In the genomic region with DNA sequence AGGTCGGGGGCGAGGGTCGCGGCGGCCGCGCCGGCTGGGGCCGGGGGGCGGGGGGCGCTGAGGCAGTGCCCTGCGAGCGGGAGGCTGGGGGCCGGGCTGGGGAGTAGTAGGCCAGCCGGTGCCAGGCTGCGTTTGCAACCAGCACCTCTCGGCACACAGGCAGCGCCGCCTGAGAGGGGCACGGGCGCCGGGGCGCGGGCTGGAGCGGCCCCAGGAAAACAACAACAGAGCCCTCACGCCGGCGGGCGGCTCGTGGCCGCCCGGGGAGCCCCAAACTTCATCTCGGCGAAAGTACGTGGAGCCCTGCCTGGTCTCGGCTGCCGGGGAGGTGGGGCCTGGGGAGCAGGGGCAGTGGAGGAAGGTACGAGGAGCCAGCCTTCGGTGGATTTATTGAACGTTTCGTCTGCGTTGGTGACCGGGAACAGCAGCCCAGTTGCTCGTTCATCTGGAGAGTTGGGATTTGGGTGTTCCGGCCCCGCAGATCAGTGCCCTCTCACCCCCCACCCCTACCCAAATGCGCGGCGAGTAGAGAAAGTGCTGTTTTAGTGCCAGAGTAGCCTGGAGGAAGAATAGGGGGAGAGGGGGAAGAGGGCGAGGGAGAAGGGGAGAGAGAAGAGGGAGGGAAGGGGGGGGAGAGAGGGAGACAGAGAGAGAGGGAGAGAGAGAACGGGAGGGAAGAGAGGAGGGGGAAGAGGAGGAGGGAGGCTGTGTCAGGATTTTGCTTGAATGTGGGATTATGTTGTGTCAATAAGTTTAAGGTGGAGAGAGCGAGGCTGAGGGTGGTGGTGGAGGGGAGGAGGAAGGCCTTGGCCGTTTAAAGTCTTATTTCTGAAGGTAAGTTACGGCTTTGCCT, we compare ENCODE assay signal across 1 cellular context.
TF ChIP-seq lines count a peak whose summit lies in the region.

No MANE protein-coding gene starts in this region.

TF ChIP-seq in WTC11, 78 proteins besides CTCF, POLR2A, EP300 and RAD21 (continued from another document):
- TF ChIP-seq, protein P1, sequence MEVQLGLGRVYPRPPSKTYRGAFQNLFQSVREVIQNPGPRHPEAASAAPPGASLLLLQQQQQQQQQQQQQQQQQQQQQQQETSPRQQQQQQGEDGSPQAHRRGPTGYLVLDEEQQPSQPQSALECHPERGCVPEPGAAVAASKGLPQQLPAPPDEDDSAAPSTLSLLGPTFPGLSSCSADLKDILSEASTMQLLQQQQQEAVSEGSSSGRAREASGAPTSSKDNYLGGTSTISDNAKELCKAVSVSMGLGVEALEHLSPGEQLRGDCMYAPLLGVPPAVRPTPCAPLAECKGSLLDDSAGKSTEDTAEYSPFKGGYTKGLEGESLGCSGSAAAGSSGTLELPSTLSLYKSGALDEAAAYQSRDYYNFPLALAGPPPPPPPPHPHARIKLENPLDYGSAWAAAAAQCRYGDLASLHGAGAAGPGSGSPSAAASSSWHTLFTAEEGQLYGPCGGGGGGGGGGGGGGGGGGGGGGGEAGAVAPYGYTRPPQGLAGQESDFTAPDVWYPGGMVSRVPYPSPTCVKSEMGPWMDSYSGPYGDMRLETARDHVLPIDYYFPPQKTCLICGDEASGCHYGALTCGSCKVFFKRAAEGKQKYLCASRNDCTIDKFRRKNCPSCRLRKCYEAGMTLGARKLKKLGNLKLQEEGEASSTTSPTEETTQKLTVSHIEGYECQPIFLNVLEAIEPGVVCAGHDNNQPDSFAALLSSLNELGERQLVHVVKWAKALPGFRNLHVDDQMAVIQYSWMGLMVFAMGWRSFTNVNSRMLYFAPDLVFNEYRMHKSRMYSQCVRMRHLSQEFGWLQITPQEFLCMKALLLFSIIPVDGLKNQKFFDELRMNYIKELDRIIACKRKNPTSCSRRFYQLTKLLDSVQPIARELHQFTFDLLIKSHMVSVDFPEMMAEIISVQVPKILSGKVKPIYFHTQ (CRISPR knock-in tag; IDR thresholded peaks at IDR 0.05): no peak
- TF ChIP-seq, protein P2, sequence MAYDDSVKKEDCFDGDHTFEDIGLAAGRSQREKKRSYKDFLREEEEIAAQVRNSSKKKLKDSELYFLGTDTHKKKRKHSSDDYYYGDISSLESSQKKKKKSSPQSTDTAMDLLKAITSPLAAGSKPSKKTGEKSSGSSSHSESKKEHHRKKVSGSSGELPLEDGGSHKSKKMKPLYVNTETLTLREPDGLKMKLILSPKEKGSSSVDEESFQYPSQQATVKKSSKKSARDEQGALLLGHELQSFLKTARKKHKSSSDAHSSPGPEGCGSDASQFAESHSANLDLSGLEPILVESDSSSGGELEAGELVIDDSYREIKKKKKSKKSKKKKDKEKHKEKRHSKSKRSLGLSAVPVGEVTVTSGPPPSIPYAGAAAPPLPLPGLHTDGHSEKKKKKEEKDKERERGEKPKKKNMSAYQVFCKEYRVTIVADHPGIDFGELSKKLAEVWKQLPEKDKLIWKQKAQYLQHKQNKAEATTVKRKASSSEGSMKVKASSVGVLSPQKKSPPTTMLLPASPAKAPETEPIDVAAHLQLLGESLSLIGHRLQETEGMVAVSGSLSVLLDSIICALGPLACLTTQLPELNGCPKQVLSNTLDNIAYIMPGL (CRISPR knock-in tag; IDR thresholded peaks at IDR 0.05): no peak
- TF ChIP-seq NR3C1 (CRISPR knock-in tag; conservative IDR thresholded peaks at IDR 0.05; ENCODE audit: low read depth) (no peak), NFATC4 (CRISPR knock-in tag; IDR thresholded peaks at IDR 0.05) (no peak), OVOL2 (CRISPR knock-in tag; IDR thresholded peaks at IDR 0.05; ENCODE audit: borderline replicate concordance) (no peak), ZNF423 (CRISPR knock-in tag; IDR thresholded peaks at IDR 0.05) (no peak), ZNF232 (CRISPR knock-in tag; IDR thresholded peaks at IDR 0.05) (no peak), CBFB (CRISPR knock-in tag; IDR thresholded peaks at IDR 0.05; ENCODE audit: low read depth) (no peak)
- TF ChIP-seq, protein P3, sequence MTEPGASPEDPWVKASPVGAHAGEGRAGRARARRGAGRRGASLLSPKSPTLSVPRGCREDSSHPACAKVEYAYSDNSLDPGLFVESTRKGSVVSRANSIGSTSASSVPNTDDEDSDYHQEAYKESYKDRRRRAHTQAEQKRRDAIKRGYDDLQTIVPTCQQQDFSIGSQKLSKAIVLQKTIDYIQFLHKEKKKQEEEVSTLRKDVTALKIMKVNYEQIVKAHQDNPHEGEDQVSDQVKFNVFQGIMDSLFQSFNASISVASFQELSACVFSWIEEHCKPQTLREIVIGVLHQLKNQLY (CRISPR knock-in tag; IDR thresholded peaks at IDR 0.05): no peak
- TF ChIP-seq, protein P4, sequence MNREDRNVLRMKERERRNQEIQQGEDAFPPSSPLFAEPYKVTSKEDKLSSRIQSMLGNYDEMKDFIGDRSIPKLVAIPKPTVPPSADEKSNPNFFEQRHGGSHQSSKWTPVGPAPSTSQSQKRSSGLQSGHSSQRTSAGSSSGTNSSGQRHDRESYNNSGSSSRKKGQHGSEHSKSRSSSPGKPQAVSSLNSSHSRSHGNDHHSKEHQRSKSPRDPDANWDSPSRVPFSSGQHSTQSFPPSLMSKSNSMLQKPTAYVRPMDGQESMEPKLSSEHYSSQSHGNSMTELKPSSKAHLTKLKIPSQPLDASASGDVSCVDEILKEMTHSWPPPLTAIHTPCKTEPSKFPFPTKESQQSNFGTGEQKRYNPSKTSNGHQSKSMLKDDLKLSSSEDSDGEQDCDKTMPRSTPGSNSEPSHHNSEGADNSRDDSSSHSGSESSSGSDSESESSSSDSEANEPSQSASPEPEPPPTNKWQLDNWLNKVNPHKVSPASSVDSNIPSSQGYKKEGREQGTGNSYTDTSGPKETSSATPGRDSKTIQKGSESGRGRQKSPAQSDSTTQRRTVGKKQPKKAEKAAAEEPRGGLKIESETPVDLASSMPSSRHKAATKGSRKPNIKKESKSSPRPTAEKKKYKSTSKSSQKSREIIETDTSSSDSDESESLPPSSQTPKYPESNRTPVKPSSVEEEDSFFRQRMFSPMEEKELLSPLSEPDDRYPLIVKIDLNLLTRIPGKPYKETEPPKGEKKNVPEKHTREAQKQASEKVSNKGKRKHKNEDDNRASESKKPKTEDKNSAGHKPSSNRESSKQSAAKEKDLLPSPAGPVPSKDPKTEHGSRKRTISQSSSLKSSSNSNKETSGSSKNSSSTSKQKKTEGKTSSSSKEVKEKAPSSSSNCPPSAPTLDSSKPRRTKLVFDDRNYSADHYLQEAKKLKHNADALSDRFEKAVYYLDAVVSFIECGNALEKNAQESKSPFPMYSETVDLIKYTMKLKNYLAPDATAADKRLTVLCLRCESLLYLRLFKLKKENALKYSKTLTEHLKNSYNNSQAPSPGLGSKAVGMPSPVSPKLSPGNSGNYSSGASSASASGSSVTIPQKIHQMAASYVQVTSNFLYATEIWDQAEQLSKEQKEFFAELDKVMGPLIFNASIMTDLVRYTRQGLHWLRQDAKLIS (CRISPR knock-in tag; IDR thresholded peaks at IDR 0.05; ENCODE audit: borderline replicate concordance): no peak
- TF ChIP-seq, protein P5, sequence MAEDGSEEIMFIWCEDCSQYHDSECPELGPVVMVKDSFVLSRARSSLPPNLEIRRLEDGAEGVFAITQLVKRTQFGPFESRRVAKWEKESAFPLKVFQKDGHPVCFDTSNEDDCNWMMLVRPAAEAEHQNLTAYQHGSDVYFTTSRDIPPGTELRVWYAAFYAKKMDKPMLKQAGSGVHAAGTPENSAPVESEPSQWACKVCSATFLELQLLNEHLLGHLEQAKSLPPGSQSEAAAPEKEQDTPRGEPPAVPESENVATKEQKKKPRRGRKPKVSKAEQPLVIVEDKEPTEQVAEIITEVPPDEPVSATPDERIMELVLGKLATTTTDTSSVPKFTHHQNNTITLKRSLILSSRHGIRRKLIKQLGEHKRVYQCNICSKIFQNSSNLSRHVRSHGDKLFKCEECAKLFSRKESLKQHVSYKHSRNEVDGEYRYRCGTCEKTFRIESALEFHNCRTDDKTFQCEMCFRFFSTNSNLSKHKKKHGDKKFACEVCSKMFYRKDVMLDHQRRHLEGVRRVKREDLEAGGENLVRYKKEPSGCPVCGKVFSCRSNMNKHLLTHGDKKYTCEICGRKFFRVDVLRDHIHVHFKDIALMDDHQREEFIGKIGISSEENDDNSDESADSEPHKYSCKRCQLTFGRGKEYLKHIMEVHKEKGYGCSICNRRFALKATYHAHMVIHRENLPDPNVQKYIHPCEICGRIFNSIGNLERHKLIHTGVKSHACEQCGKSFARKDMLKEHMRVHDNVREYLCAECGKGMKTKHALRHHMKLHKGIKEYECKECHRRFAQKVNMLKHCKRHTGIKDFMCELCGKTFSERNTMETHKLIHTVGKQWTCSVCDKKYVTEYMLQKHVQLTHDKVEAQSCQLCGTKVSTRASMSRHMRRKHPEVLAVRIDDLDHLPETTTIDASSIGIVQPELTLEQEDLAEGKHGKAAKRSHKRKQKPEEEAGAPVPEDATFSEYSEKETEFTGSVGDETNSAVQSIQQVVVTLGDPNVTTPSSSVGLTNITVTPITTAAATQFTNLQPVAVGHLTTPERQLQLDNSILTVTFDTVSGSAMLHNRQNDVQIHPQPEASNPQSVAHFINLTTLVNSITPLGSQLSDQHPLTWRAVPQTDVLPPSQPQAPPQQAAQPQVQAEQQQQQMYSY (CRISPR knock-in tag; IDR thresholded peaks at IDR 0.05): no peak
